In the genomic region with DNA sequence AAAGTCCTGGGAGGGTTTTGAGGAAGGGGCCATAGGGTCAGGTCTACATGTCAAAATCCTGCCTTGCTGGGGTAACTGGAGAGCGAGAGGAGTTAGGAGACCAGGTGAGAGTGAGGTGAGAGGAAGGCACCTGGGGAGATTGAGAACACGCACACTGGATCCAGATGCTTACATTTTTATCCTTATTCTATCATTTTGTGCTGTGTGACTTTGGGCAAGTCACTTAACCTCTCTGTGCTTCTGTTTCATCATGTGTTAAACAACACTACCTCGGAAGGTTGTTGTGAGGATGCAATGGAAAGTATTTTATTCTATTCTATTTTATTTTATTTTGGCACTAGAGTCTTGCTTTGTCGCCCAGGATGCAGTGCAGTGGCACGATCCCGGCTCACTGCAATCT, we compare ENCODE assay signal across 25 cellular contexts. TPM values are rescaled to one million over a fixed set of nuclear protein-coding genes. Genes with fewer than 3 reads are reported as not detected.
DNase-seq lines count a peak whose midpoint lies in the region; ATAC-seq, FAIRE-seq and TF ChIP-seq lines count a peak whose summit lies in the region.
"Had no signal": no experiment of that assay in that cellular context is flagged by ENCODE, and none has a peak within 500 bp of the region (broad histone marks: within the 10 kb centered on the region; RNA-seq: fewer than 3 reads in every experiment).

No MANE protein-coding gene starts in this region.

- POLR2A ChIA-PET in K562 (lab: Yijun Ruan, JAX) = no interaction called here

- TF ChIP-seq POLR2A in K562 (conservative IDR thresholded peaks at IDR 0.05) = no peak

- WGBS in K562 (ENCODE audit: insufficient coverage, low coverage, missing lambda C conversion rate) = 78% methylated on average over 6 of the region's 6 CpGs

- H3K4me2 ChIP-seq in K562 (ENCODE audit: insufficient read depth, low read length) = no peak overlapping the region; the same call in 1 of the 2 replicates
- no peak overlapping the region for H3K4me2 ChIP-seq in neural progenitor cell
- H3K4me2 ChIP-seq: BLaER1 treated with 17β-estradiol and CSF1 and Interleukin-3, amounts not matched to agents 10 nM and 100 nM had no signal

- H3K9me3 Mint-ChIP-seq in activated naive CD8-positive, alpha-beta T cell (ENCODE audit: low read depth) = peaks cover 5% of the 10 kb centered on the region
- peaks cover 10% of the 10 kb centered on the region for H3K9me3 Mint-ChIP-seq in activated naive CD8-positive, alpha-beta T cell treated with anti-CD3 and anti-CD28 coated beads for 36 hours
- peaks cover 4% of the 10 kb centered on the region for H3K9me3 Mint-ChIP-seq in neural progenitor cell

- FAIRE-seq in K562 (lab: Jason Lieb, UNC) = no peak
- FAIRE-seq: A204.1, D721Med, GM12878, GM19239, H54 had no signal

- DNase-seq in activated naive CD8-positive, alpha-beta T cell treated with anti-CD3 and anti-CD28 coated beads for 36 hours = no peak
- DNase-seq in K562 (ENCODE audit: extremely low read depth in 1 of 4, low spot score in 3 of 4) (no peak), neural progenitor cell (ENCODE audit: low spot score) (no peak), brain microvascular endothelial cell (no peak)
- DNase-seq: ACHN; AML-193; BE2C; CD4-positive, alpha-beta T cell; CD8-positive, alpha-beta memory T cell; DMS 273 treated with DMSO at 0.1 percent for 48 hours; DMS79; EL; GDM1 had no signal

- no peak overlapping the region for H3K27ac ChIP-seq in K562 (ENCODE audit: extremely low read depth, low read depth, low read length)
- H3K27ac ChIP-seq in neural progenitor cell = no peak overlapping the region
- H3K27ac ChIP-seq in brain microvascular endothelial cell = no peak overlapping the region
- H3K27ac ChIP-seq: 22Rv1; BLaER1 treated with 17β-estradiol and CSF1 and Interleukin-3, amounts not matched to agents 10 nM and 100 nM had no signal

- H3K27me3 Mint-ChIP-seq in activated naive CD8-positive, alpha-beta T cell = peaks cover 29% of the 10 kb centered on the region
- peaks cover 64% of the 10 kb centered on the region for H3K27me3 Mint-ChIP-seq in activated naive CD8-positive, alpha-beta T cell treated with anti-CD3 and anti-CD28 coated beads for 36 hours
- peaks cover 14% of the 10 kb centered on the region for H3K27me3 Mint-ChIP-seq in neural progenitor cell (ENCODE audit: insufficient read depth, low read depth)

- TF ChIP-seq CTCF in K562 (IDR thresholded peaks at IDR 0.05 in 2 of 3, conservative IDR thresholded peaks at IDR 0.05 in 1 of 3; ENCODE audit: insufficient read depth in 2 of 3, low read depth in 1 of 3, low read length in 3 of 3) (no peak), neural progenitor cell (IDR thresholded peaks at IDR 0.05) (no peak), brain microvascular endothelial cell (IDR thresholded peaks at IDR 0.05; ENCODE audit: low read depth, low read length, missing control alignments) (no peak)

- H3K4me1 ChIP-seq in K562 (replicated peaks in 1 of 2; ENCODE audit: control insufficient read depth in 2 of 2, insufficient read depth in 2 of 2, low read length in 2 of 2) (peaks cover 24 to 33% of the 10 kb centered on the region in 2 experiments), neural progenitor cell (no peaks in the 10 kb centered on the region)
- H3K4me1 ChIP-seq: BE2C, HAP-1 had no signal

- H3K27me3 ChIP-seq in K562 (ENCODE audit: control insufficient read depth in 2 of 2, insufficient read depth in 2 of 2, low read length in 2 of 2) (no peaks in the 10 kb centered on the region; a peak in 1 of 5 replicates), neural progenitor cell (peaks cover 3% of the 10 kb centered on the region), brain microvascular endothelial cell (replicated peaks) (no peaks in the 10 kb centered on the region)
- H3K27me3 ChIP-seq: BLaER1 treated with 17β-estradiol and CSF1 and Interleukin-3, amounts not matched to agents 10 nM and 100 nM had no signal

- ATAC-seq in K562 (no peak), GM19351 (IDR thresholded peaks at IDR 0.05; ENCODE audit: unreplicated experiment) (no peak)
- ATAC-seq: GM12878, GM23338 had no signal

- no peaks in the 10 kb centered on the region for H3F3A ChIP-seq in neural progenitor cell (ENCODE audit: low read depth)

- no peak overlapping the region for H3K4me3 ChIP-seq in K562
- H3K4me3 ChIP-seq in neural progenitor cell = no peak overlapping the region
- no peak overlapping the region for H3K4me3 ChIP-seq in brain microvascular endothelial cell (ENCODE audit: low read depth, low read length)
- H3K4me3 ChIP-seq: BLaER1 treated with 17β-estradiol and CSF1 and Interleukin-3, amounts not matched to agents 10 nM and 100 nM; GM12878; GM23338; HAP-1 had no signal

- no peaks in the 10 kb centered on the region for H3K9me3 ChIP-seq in K562 (replicated peaks; ENCODE audit: control insufficient read depth, insufficient read depth, low read depth, low read length)
- H3K9me3 ChIP-seq in neural progenitor cell (ENCODE audit: low read depth) = no peaks in the 10 kb centered on the region
- H3K9me3 ChIP-seq: BE2C, HAP-1 had no signal

- no TSS peak for BruUV-seq in K562 (replicated peaks; lab: Mats Ljungman, UMichigan)

- CTCF ChIA-PET in K562 (lab: Yijun Ruan, JAX; ENCODE audit: low intra/inter-chr PET ratio) = no interaction called here

- peak overlapping the region; percentile 0 for H3K27ac Mint-ChIP-seq in activated naive CD8-positive, alpha-beta T cell
- no peak overlapping the region for H3K27ac Mint-ChIP-seq in activated naive CD8-positive, alpha-beta T cell treated with anti-CD3 and anti-CD28 coated beads for 36 hours
- peak overlapping the region; percentile 67 for H3K27ac Mint-ChIP-seq in neural progenitor cell
- H3K27ac Mint-ChIP-seq: CD14-positive monocyte; CD4-positive, alpha-beta T cell; CD8-positive, alpha-beta memory T cell; GM23338 had no signal

- H3K4me1 Mint-ChIP-seq in activated naive CD8-positive, alpha-beta T cell (ENCODE audit: low read depth) = peaks cover 6% of the 10 kb centered on the region
- peaks cover 7% of the 10 kb centered on the region for H3K4me1 Mint-ChIP-seq in activated naive CD8-positive, alpha-beta T cell treated with anti-CD3 and anti-CD28 coated beads for 36 hours
- H3K4me1 Mint-ChIP-seq in neural progenitor cell = peaks cover 33% of the 10 kb centered on the region
- H3K4me1 Mint-ChIP-seq: GM23338 had no signal

- H3K9ac ChIP-seq in K562 (ENCODE audit: insufficient read depth in 1 of 2, low read depth in 2 of 2, low read length in 2 of 2) = no peak overlapping the region
- no peak overlapping the region for H3K9ac ChIP-seq in neural progenitor cell
- H3K9ac ChIP-seq: BLaER1 treated with 17β-estradiol and CSF1 and Interleukin-3, amounts not matched to agents 10 nM and 100 nM had no signal

- H3K36me3 ChIP-seq in K562 (ENCODE audit: control insufficient read depth, insufficient read depth, low read length) = no peaks in the 10 kb centered on the region
- H3K36me3 ChIP-seq in neural progenitor cell = no peaks in the 10 kb centered on the region
- H3K36me3 ChIP-seq in brain microvascular endothelial cell (replicated peaks) = no peaks in the 10 kb centered on the region
- H3K36me3 ChIP-seq: BE2C; BLaER1 treated with 17β-estradiol and CSF1 and Interleukin-3, amounts not matched to agents 10 nM and 100 nM; HAP-1 had no signal

- H3K79me2 ChIP-seq in K562 (ENCODE audit: control insufficient read depth, insufficient read depth, low read length) (peaks cover 6% of the 10 kb centered on the region; the same call in 2 of the 3 replicates), neural progenitor cell (ENCODE audit: low read depth) (no peaks in the 10 kb centered on the region)

- no peak overlapping the region for H3K4me3 Mint-ChIP-seq in activated naive CD8-positive, alpha-beta T cell
- no peak overlapping the region for H3K4me3 Mint-ChIP-seq in activated naive CD8-positive, alpha-beta T cell treated with anti-CD3 and anti-CD28 coated beads for 36 hours
- no peak overlapping the region for H3K4me3 Mint-ChIP-seq in neural progenitor cell
- H3K4me3 Mint-ChIP-seq: CD4-positive, alpha-beta T cell; GM23338 had no signal

- intact Hi-C loops in K562 (cut with micrococcal nuclease) = no loop called here

- H4K20me1 ChIP-seq in K562 (replicated peaks; ENCODE audit: control insufficient read depth, insufficient read depth, low read length) (no peaks in the 10 kb centered on the region), neural progenitor cell (ENCODE audit: low read depth) (no peaks in the 10 kb centered on the region)
- H4K20me1 ChIP-seq: BLaER1 treated with 17β-estradiol and CSF1 and Interleukin-3, amounts not matched to agents 10 nM and 100 nM had no signal

- no peak for TF ChIP-seq EP300 in K562 (IDR thresholded peaks at IDR 0.05; ENCODE audit: low read length)

- H3K36me3 Mint-ChIP-seq in activated naive CD8-positive, alpha-beta T cell = peaks cover 3% of the 10 kb centered on the region
- H3K36me3 Mint-ChIP-seq in activated naive CD8-positive, alpha-beta T cell treated with anti-CD3 and anti-CD28 coated beads for 36 hours = no peaks in the 10 kb centered on the region
- H3K36me3 Mint-ChIP-seq in neural progenitor cell = no peaks in the 10 kb centered on the region
- H3K36me3 Mint-ChIP-seq: CD14-positive monocyte had no signal

- TF ChIP-seq RAD21 in K562 (CRISPR knock-in tag; conservative IDR thresholded peaks at IDR 0.05 in 1 of 2, IDR thresholded peaks at IDR 0.05 in 1 of 2) = no peak

- H2AFZ ChIP-seq in K562 (ENCODE audit: low read depth, low read length) (peak overlapping the region; percentile 22), neural progenitor cell (replicated peaks) (no peak overlapping the region)

- H3K9me1 ChIP-seq in K562 (ENCODE audit: control insufficient read depth, insufficient read depth, low read length) = no peaks in the 10 kb centered on the region

- in situ Hi-C loops in K562 (cut with MboI) (no loop called here), brain microvascular endothelial cell (cut with HindIII; ENCODE audit: low pct_ligation_motif_present, low sequenced_read_pairs) (no loop called here)

RNA-seq across cellular contexts. Expression of a gene that starts 3.5 kb away (rescaled TPM):
- 1 to 10 TPM; 2.6 to 2.9 TPM for total RNA-seq in activated naive CD8-positive, alpha-beta T cell treated with anti-CD3 and anti-CD28 coated beads for 36 hours
- total RNA-seq in K562 (2011; cell fraction: chromatin; rRNA removed; ENCODE audit: low replicate concordance) = 3.2 TPM in 1 of 2 replicates, not detected in the other
- 10.5 and 13.3 TPM in 2 replicates for total RNA-seq in K562 (2011; cell fraction: nucleolus; rRNA removed)
- total RNA-seq in K562 (2011; cell fraction: nucleoplasm; rRNA removed) = 7.7 and 11.2 TPM in 2 replicates
- total RNA-seq in K562 (2014; rRNA removed) (42.9 and 52.9 TPM in 2 replicates), K562 (2014; rRNA removed; fragmentation: Illumina TruSeq; extraction: Trizol) (not detected in 2 replicates), K562 (2015; rRNA removed; fragmentation: Illumina TruSeq; extraction: Trizol) (2.9 and 3.0 TPM in 2 replicates), K562 (2021) (33.0 and 40.2 TPM in 2 replicates), neural progenitor cell (ENCODE audit: low replicate concordance) (1.3 and 6.0 TPM in 2 replicates)
- polyA plus RNA-seq in K562 (2011; rRNA removed) (2.5 and 5.1 TPM in 2 replicates), K562 (2014; fragmentation: Illumina TruSeq; extraction: Trizol) (1.1 TPM in 1 of 2 replicates, not detected in the other), K562 (2014; fragmentation: Nextera tagmentation; extraction: Ambion mirVana) (not detected), K562 (2014; rRNA removed) (35.9 and 46.2 TPM in 2 replicates)
- 8.7 and 29.6 TPM in 2 replicates for polyA plus RNA-seq in K562 (2011; cell fraction: cytosol; rRNA removed)
- 8.3 and 17.5 TPM in 2 replicates for polyA plus RNA-seq in K562 (2011; cell fraction: nucleus; rRNA removed)
- polyA plus RNA-seq in K562 (2012) = 26.5 and 30.0 TPM in 2 replicates
- polyA minus RNA-seq in K562 (2011; rRNA and poly(A)+ RNA removed) = not detected in 2 replicates
- polyA minus RNA-seq in K562 (2011; cell fraction: cytosol; rRNA and poly(A)+ RNA removed) = 3.5 and 5.7 TPM in 2 replicates
- polyA minus RNA-seq in K562 (2011; cell fraction: nucleus; rRNA and poly(A)+ RNA removed) = 6.1 and 7.3 TPM in 2 replicates
- total RNA-seq: CD4-positive, alpha-beta T cell; CD8-positive, alpha-beta memory T cell had no signal
- polyA plus RNA-seq: CD14-positive monocyte; CD8-positive, alpha-beta memory T cell; GM12878 had no signal

RNA-seq across cellular contexts. Expression of a gene that starts 13.0 kb away (rescaled TPM):
- 1 to 10 TPM; 1.4 to 1.9 TPM for total RNA-seq in activated naive CD8-positive, alpha-beta T cell treated with anti-CD3 and anti-CD28 coated beads for 36 hours
- 1.5 and 2.4 TPM in 2 replicates for total RNA-seq in K562 (2011; cell fraction: chromatin; rRNA removed; ENCODE audit: low replicate concordance)
- 1.6 and 2.0 TPM in 2 replicates for total RNA-seq in K562 (2011; cell fraction: nucleolus; rRNA removed)
- total RNA-seq in K562 (2011; cell fraction: nucleoplasm; rRNA removed) = 1.5 and 3.9 TPM in 2 replicates
- 1.1 and 1.6 TPM in 2 replicates for total RNA-seq in K562 (2014; rRNA removed)
- total RNA-seq in K562 (2014; rRNA removed; fragmentation: Illumina TruSeq; extraction: Trizol) = 0.36 and 0.51 TPM in 2 replicates
- 0.40 and 0.41 TPM in 2 replicates for total RNA-seq in K562 (2015; rRNA removed; fragmentation: Illumina TruSeq; extraction: Trizol)
- 1.7 and 2.0 TPM in 2 replicates for total RNA-seq in K562 (2021)
- polyA plus RNA-seq in K562 (2011; rRNA removed) = 0.35 and 0.40 TPM in 2 replicates
- 0.28 and 1.0 TPM in 2 replicates for polyA plus RNA-seq in K562 (2011; cell fraction: cytosol; rRNA removed)
- polyA plus RNA-seq in K562 (2011; cell fraction: nucleus; rRNA removed) = 1.5 and 2.9 TPM in 2 replicates
- 1.6 and 3.0 TPM in 2 replicates for polyA plus RNA-seq in K562 (2012)
- polyA plus RNA-seq in K562 (2014; fragmentation: Illumina TruSeq; extraction: Trizol) = 0.54 and 1.2 TPM in 2 replicates
- not detected for polyA plus RNA-seq in K562 (2014; fragmentation: Nextera tagmentation; extraction: Ambion mirVana)
- 0.38 and 0.85 TPM in 2 replicates for polyA plus RNA-seq in K562 (2014; rRNA removed)
- polyA minus RNA-seq in K562 (2011; rRNA and poly(A)+ RNA removed) = 0.12 and 0.84 TPM in 2 replicates
- 0.38 TPM in 1 of 2 replicates, not detected in the other for polyA minus RNA-seq in K562 (2011; cell fraction: cytosol; rRNA and poly(A)+ RNA removed)
- polyA minus RNA-seq in K562 (2011; cell fraction: nucleus; rRNA and poly(A)+ RNA removed) = 0.44 and 0.67 TPM in 2 replicates
- 0.41 and 1.1 TPM in 2 replicates for total RNA-seq in neural progenitor cell (ENCODE audit: low replicate concordance)
- total RNA-seq: CD4-positive, alpha-beta T cell; GM12878 had no signal
- polyA plus RNA-seq: CD14-positive monocyte had no signal
